21 cellular contexts compared by ENCODE assay signal in genomic region chr1:18960409-18960808, GRCh38. TPM values are rescaled to one million over a fixed set of nuclear protein-coding genes. Genes with fewer than 3 reads are reported as not detected.
DNase-seq lines count a peak whose midpoint lies in the region; ATAC-seq, FAIRE-seq and TF ChIP-seq lines count a peak whose summit lies in the region.
"Had no signal": no experiment of that assay in that cellular context is flagged by ENCODE, and none has a peak within 500 bp of the region (broad histone marks: within the 10 kb centered on the region; RNA-seq: fewer than 3 reads in every experiment).

No MANE protein-coding gene starts in this region.

- POLR2A ChIA-PET in CD4-positive, alpha-beta T cell (lab: Charles Lee) = no interaction called here

- H3K4me3 ChIP-seq in RWPE2 (ENCODE audit: severe bottlenecking) (no peak overlapping the region), kidney (ENCODE audit: low read length in 2 of 2) (no peak overlapping the region)

- no peak for ATAC-seq in CD4-positive, alpha-beta T cell (ENCODE audit: poor library complexity)
- no peak for ATAC-seq in RWPE2 (ENCODE audit: low read depth)
- no peak for ATAC-seq in left cardiac atrium
- no peak for ATAC-seq in left colon

- no peak for DNase-seq in CD4-positive, alpha-beta T cell
- DNase-seq in RWPE2 (ENCODE audit: low spot score) (peak; percentile 24), kidney (peak; percentile 26), posterior vena cava (ENCODE audit: low spot score) (peak; percentile 22), GM13976 (ENCODE audit: low spot score) (no peak), left cardiac atrium (no peak), occipital lobe (lab: John Stamatoyannopoulos, UW) (no peak), left colon (no peak)
- DNase-seq: CD4-positive, CD25-positive, alpha-beta regulatory T cell; COR-L47; DMS79 treated with DMSO at 0.1 percent for 48 hours; GOT3; HCEC 1CT; NCI-H1105; NCI-H146; NCI-H2029; NCI-H226; NCI-H510A treated with DMSO at 0.1 percent for 48 hours; NCI-H748 treated with DMSO at 0.1 percent for 48 hours; SIG-M5 had no signal

- H3K4me1 ChIP-seq in RWPE2 (ENCODE audit: insufficient read depth, poor library complexity, severe bottlenecking) (peaks cover 1% of the 10 kb centered on the region), kidney (ENCODE audit: control insufficient read depth in 1 of 2, insufficient read depth in 1 of 2, low read depth in 1 of 2, low read length in 2 of 2) (peaks cover 6 to 10% of the 10 kb centered on the region in 2 donors)

- H3K4me1 Mint-ChIP-seq in CD4-positive, alpha-beta T cell (ENCODE audit: low read depth) = peaks cover 26% of the 10 kb centered on the region

- H3K9me3 Mint-ChIP-seq in CD4-positive, alpha-beta T cell = no peaks in the 10 kb centered on the region
- H3K9me3 Mint-ChIP-seq: CD4-positive, CD25-positive, alpha-beta regulatory T cell; IgD-negative memory B cell had no signal

- intact Hi-C loops in CD4-positive, alpha-beta T cell (cut with DNase I, micrococcal nuclease) = no loop called here
- intact Hi-C loops in kidney (cut with DNase I) = no loop called here
- intact Hi-C loops in posterior vena cava (cut with DNase I) = no loop called here
- intact Hi-C loops in left cardiac atrium (cut with DNase I) = no loop called here
- intact Hi-C loops in left colon (cut with DNase I, micrococcal nuclease) = loop anchor here in 1 of 2 donors (5.0 kb wide), 1 partner anchor 48 kb away; no protein-coding TSS in a partner anchor

- no peak for TF ChIP-seq CTCF in CD4-positive, alpha-beta T cell (IDR thresholded peaks at IDR 0.05)
- TF ChIP-seq CTCF in RWPE2 (IDR thresholded peaks at IDR 0.05; ENCODE audit: poor library complexity, severe bottlenecking) = no peak
- no peak for TF ChIP-seq CTCF in kidney (IDR thresholded peaks at IDR 0.05; ENCODE audit: borderline replicate concordance, extremely low read depth, insufficient read depth)
- TF ChIP-seq CTCF in GM13976 (IDR thresholded peaks at IDR 0.05; ENCODE audit: borderline replicate concordance, control extremely low read depth, extremely low read depth, insufficient read depth, missing control alignments) = no peak

- H3K9ac ChIP-seq in kidney (ENCODE audit: low read length in 2 of 2) = no peak overlapping the region

- H3K36me3 Mint-ChIP-seq in CD4-positive, alpha-beta T cell (ENCODE audit: low read depth) = peaks cover 7% of the 10 kb centered on the region
- H3K36me3 Mint-ChIP-seq: CD4-positive, CD25-positive, alpha-beta regulatory T cell had no signal

- peak overlapping the region; percentile 78 for H3K4me3 Mint-ChIP-seq in CD4-positive, alpha-beta T cell

- no peak overlapping the region for H3K27ac Mint-ChIP-seq in CD4-positive, alpha-beta T cell
- H3K27ac Mint-ChIP-seq: IgD-negative memory B cell had no signal

- H3K27me3 Mint-ChIP-seq in CD4-positive, alpha-beta T cell = no peaks in the 10 kb centered on the region

- no peak overlapping the region for H3K27ac ChIP-seq in CD4-positive, alpha-beta T cell (ENCODE audit: low read depth, low read length)
- no peak overlapping the region for H3K27ac ChIP-seq in RWPE2 (ENCODE audit: poor library complexity, severe bottlenecking)
- no peak overlapping the region for H3K27ac ChIP-seq in kidney (ENCODE audit: low read depth in 2 of 2, low read length in 2 of 2)

- in situ Hi-C loops in GM13976 (cut with MboI; ENCODE audit: low sequenced_read_pairs, unreplicated experiment) = no loop called here

- CTCF ChIA-PET in CD4-positive, alpha-beta T cell (lab: Charles Lee) = no interaction called here

- H3K36me3 ChIP-seq in RWPE2 (ENCODE audit: low read depth) = no peaks in the 10 kb centered on the region
- no peaks in the 10 kb centered on the region for H3K36me3 ChIP-seq in kidney (ENCODE audit: control insufficient read depth in 1 of 2, insufficient read depth in 2 of 2, low read length in 2 of 2)

- no peaks in the 10 kb centered on the region for H3K27me3 ChIP-seq in CD4-positive, alpha-beta T cell (ENCODE audit: control insufficient read depth, insufficient read depth, low read length)
- H3K27me3 ChIP-seq in RWPE2 (ENCODE audit: insufficient read depth, poor library complexity, severe bottlenecking) = no peaks in the 10 kb centered on the region

- no peaks in the 10 kb centered on the region for H3K9me3 ChIP-seq in CD4-positive, alpha-beta T cell (ENCODE audit: control insufficient read depth, low read length)
- H3K9me3 ChIP-seq in RWPE2 (ENCODE audit: severe bottlenecking) = no peaks in the 10 kb centered on the region
- no peaks in the 10 kb centered on the region for H3K9me3 ChIP-seq in kidney (ENCODE audit: control insufficient read depth in 1 of 2, low read length in 2 of 2)

- FAIRE-seq in kidney (lab: Jason Lieb, UNC) = no peak

RNA-seq across cellular contexts. Expression of gene IFFO2, which starts 3.9 kb away (rescaled TPM):
- total RNA-seq in CD4-positive, alpha-beta T cell = 100 to 1,000 TPM; 106 to 112 TPM
- total RNA-seq in kidney (23.1 TPM), posterior vena cava (10 to 100 TPM; 12.1 to 12.2 TPM), left cardiac atrium (1 to 10 TPM; 3.4 to 6.4 TPM), occipital lobe (5.8 TPM), left colon (10 to 100 TPM in 1 of 2 donors, 1 to 10 TPM in 1; 5.4 to 14.7 TPM)
- polyA plus RNA-seq in kidney (ENCODE audit: insufficient read depth, low read depth, low replicate concordance) = 7.5 TPM

RNA-seq across cellular contexts. Expression of gene ALDH4A1, which starts 58.1 kb away (rescaled TPM):
- total RNA-seq in CD4-positive, alpha-beta T cell = under 1 TPM; 0.61 to 0.71 TPM
- total RNA-seq in kidney = 49.3 TPM
- polyA plus RNA-seq in kidney (ENCODE audit: insufficient read depth, low read depth, low replicate concordance) = 352 TPM
- 10 to 100 TPM in 1 of 2 donors, 1 to 10 TPM in 1; 8.5 to 17.0 TPM for total RNA-seq in posterior vena cava
- total RNA-seq in left cardiac atrium = 10 to 100 TPM; 23.4 to 31.2 TPM
- 6.4 TPM for total RNA-seq in occipital lobe
- total RNA-seq in left colon = 1 to 10 TPM; 4.9 to 5.5 TPM

Comparison
In these comparisons a context has a peak if more than half of its experiments do, and no peak if none do; other contexts are left out.
1. DNase-seq: peak in RWPE2 (single experiment), kidney (single experiment) and posterior vena cava (single experiment); none in CD4-positive, alpha-beta T cell (0 of 10), GM13976 (single experiment), left cardiac atrium (single experiment), occipital lobe (single experiment) and left colon (0 of 2).